In the genomic region with DNA sequence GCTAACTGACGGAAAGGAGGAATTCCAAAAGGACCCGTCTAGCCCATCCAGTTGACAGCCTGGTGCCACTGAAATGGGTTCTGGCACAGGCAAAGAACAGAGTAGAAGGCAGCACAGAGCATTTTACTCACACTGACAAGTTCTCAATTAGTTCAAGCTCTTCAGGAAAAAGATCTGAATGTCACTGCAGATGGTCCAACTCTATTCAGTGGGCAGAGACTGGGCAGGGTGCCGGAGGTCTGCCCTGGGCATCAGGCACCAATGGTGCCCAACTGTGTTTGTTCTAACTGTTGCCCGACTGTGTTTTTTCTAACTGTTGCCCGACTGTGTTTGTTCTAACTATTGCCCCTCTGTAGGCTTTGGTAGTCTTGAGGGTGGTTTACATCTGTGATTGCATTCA, we compare ENCODE assay signal across 22 cellular contexts.
DNase-seq lines count a peak whose midpoint lies in the region; ATAC-seq and TF ChIP-seq lines count a peak whose summit lies in the region.
"Had no signal": no experiment of that assay in that cellular context is flagged by ENCODE, and none has a peak within 500 bp of the region (broad histone marks: within the 10 kb centered on the region; RNA-seq: fewer than 3 reads in every experiment).

No MANE protein-coding gene starts in this region.

- intact Hi-C loops in dorsolateral prefrontal cortex (cut with DNase I): no loop called here

- no peaks in the 10 kb centered on the region for H3K27me3 ChIP-seq in dorsolateral prefrontal cortex
- H3K27me3 ChIP-seq: BE2C; BLaER1 treated with 17β-estradiol and CSF1 and Interleukin-3, amounts not matched to agents 10 nM and 100 nM had no signal

- peak; percentile 45 for DNase-seq in NCI-H446 treated with DMSO at 0.1 percent for 48 hours (lab: John Stamatoyannopoulos, UW)
- peak in 1 of 61 donors; percentile 25 for DNase-seq in caudate nucleus (lab: John Stamatoyannopoulos, UW)
- DNase-seq in dorsolateral prefrontal cortex: no peak
- no peak for DNase-seq in NCI-H1930 (lab: John Stamatoyannopoulos, UW)
- DNase-seq in RPMI8226: no peak
- DNase-seq: 8988T; ACHN; AML-193; BE2C; CD4-positive, alpha-beta T cell; CD8-positive, alpha-beta memory T cell; DMS 273 treated with DMSO at 0.1 percent for 48 hours; DMS79; EL; GF-D8; GM23248; H7; HCEC 1CT had no signal

- no peak for ATAC-seq in GM21381 (IDR thresholded peaks at IDR 0.05; ENCODE audit: unreplicated experiment)
- ATAC-seq: A549 had no signal

- H3K4me3 ChIP-seq in dorsolateral prefrontal cortex: no peak overlapping the region
- H3K4me3 ChIP-seq: A549; BLaER1 treated with 17β-estradiol and CSF1 and Interleukin-3, amounts not matched to agents 10 nM and 100 nM; GM23248 had no signal

- no peak for TF ChIP-seq CTCF in dorsolateral prefrontal cortex (IDR thresholded peaks at IDR 0.05 in 54 of 56, conservative IDR thresholded peaks at IDR 0.05 in 2 of 56; ENCODE audit: low read depth in 1 of 56, partially characterized antibody in 56 of 56)

- H3K27ac ChIP-seq in caudate nucleus (ENCODE audit: low read depth, low read length) (peak overlapping the region; percentile 21), dorsolateral prefrontal cortex (peak overlapping the region in 56 of 59 donors; percentile 4 to 96 (median 86)), temporal lobe (ENCODE audit: low read depth, low read length) (peak overlapping the region; percentile 77)
- H3K27ac ChIP-seq: A549; BLaER1 treated with 17β-estradiol and CSF1 and Interleukin-3, amounts not matched to agents 10 nM and 100 nM; GM23248 had no signal

Comparison
In these comparisons a context has a peak if more than half of its experiments do, and no peak if none do; other contexts are left out.
1. H3K27ac ChIP-seq: peak in every context shown above with its lines; median percentile 86 in dorsolateral prefrontal cortex; 77 in temporal lobe; 21 in caudate nucleus.